ENCODE assay signal across 10 cellular contexts in the genomic region with DNA sequence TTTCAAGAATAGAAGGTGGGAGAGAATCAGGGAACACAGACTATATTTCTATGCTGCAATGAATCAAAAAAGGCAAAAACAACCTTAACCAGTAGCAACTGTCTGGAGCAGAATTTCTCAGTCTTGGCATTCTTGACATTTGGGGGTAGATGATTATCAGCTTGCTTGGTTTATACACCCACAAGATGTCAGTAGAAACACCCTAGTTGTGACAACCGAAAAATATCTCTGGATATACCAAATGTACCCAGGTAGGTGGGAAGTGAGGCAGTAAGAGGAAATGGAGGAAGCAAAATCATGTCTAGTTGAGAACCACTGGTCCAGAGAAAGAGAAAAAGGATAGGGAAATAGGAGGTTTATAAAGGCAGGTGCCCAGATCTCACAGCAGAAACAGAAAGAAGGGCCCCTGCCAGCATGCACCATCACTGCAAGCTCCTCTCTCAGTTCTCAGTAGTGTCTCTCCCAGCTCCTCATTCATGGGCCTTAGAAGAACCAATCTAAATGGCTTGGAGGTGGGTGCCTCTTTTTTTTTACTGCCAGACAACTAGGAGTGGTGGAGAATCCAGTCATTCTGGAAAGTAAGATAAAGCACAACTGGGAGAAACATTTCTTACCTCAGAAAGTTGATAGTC. TPM values are rescaled to one million over a fixed set of nuclear protein-coding genes. Genes with fewer than 3 reads are reported as not detected.
DNase-seq lines count a peak whose midpoint lies in the region; ATAC-seq and TF ChIP-seq lines count a peak whose summit lies in the region.
"Had no signal": no experiment of that assay in that cellular context is flagged by ENCODE, and none has a peak within 500 bp of the region (broad histone marks: within the 10 kb centered on the region; RNA-seq: fewer than 3 reads in every experiment).

No MANE protein-coding gene starts in this region.

- H3K27me3 ChIP-seq in osteoblast (ENCODE audit: insufficient read depth, low read length) (no peaks in the 10 kb centered on the region), HAP-1 (ENCODE audit: low read depth) (no peaks in the 10 kb centered on the region)

- H3K9me3 ChIP-seq in osteoblast (ENCODE audit: low read depth, low read length): no peaks in the 10 kb centered on the region
- no peaks in the 10 kb centered on the region for H3K9me3 ChIP-seq in HAP-1

- H3K4me3 Mint-ChIP-seq in T-helper 1 cell treated with Interleukin-12 subunit alpha and Interleukin-12 subunit beta and Interleukin-4 antibody, amounts not matched to agents 30 μg/mL and 1 μg/mL, for 36 hours: peak overlapping the region; percentile 45

- no peaks in the 10 kb centered on the region for H4K20me1 ChIP-seq in osteoblast (ENCODE audit: insufficient read depth, low read length)

- H3K27ac ChIP-seq in osteoblast (ENCODE audit: low read depth, low read length): peak overlapping the region; percentile 8
- H3K27ac ChIP-seq: 22Rv1 had no signal

- DNase-seq in activated CD4-positive, CD25-positive, alpha-beta regulatory T cell (lab: John Stamatoyannopoulos, UW): no peak
- DNase-seq in osteoblast (ENCODE audit: insufficient read length, low spot score, missing footprints) (no peak), cerebellar cortex (ENCODE audit: low spot score) (no peak), HAP-1 (ENCODE audit: low spot score in 2 of 2) (no peak), EL (no peak)

- H3K9me3 Mint-ChIP-seq in T-helper 1 cell treated with Interleukin-12 subunit alpha and Interleukin-12 subunit beta and Interleukin-4 antibody, amounts not matched to agents 30 μg/mL and 1 μg/mL, for 36 hours: no peaks in the 10 kb centered on the region

- H3K4me2 ChIP-seq in osteoblast (ENCODE audit: insufficient read depth, low read length): no peak overlapping the region

- H3K4me1 Mint-ChIP-seq in T-helper 1 cell treated with Interleukin-12 subunit alpha and Interleukin-12 subunit beta and Interleukin-4 antibody, amounts not matched to agents 30 μg/mL and 1 μg/mL, for 36 hours (ENCODE audit: low read depth): peaks cover 43% of the 10 kb centered on the region

- peaks cover 25% of the 10 kb centered on the region for H3K36me3 Mint-ChIP-seq in T-helper 1 cell treated with Interleukin-12 subunit alpha and Interleukin-12 subunit beta and Interleukin-4 antibody, amounts not matched to agents 30 μg/mL and 1 μg/mL, for 36 hours (ENCODE audit: low read depth)

- H2AFZ ChIP-seq in osteoblast (ENCODE audit: low read length): no peak overlapping the region

- no peaks in the 10 kb centered on the region for H3K27me3 Mint-ChIP-seq in T-helper 1 cell treated with Interleukin-12 subunit alpha and Interleukin-12 subunit beta and Interleukin-4 antibody, amounts not matched to agents 30 μg/mL and 1 μg/mL, for 36 hours (ENCODE audit: low read depth)

- no peaks in the 10 kb centered on the region for H3K36me3 ChIP-seq in osteoblast (ENCODE audit: insufficient read depth, low read length)
- no peaks in the 10 kb centered on the region for H3K36me3 ChIP-seq in HAP-1 (replicated peaks)

- H3K4me3 ChIP-seq in osteoblast (ENCODE audit: insufficient read depth, low read length): no peak overlapping the region
- no peak overlapping the region for H3K4me3 ChIP-seq in HAP-1

- no peak for TF ChIP-seq CTCF in osteoblast (IDR thresholded peaks at IDR 0.05; ENCODE audit: extremely low read depth, low read depth, low read length)

- in situ Hi-C loops in HAP-1 (cut with MboI; ENCODE audit: low sequenced_read_pairs): no loop called here

- peaks cover 73% of the 10 kb centered on the region for H3K79me2 ChIP-seq in osteoblast (ENCODE audit: insufficient read depth, low read length)

- peak overlapping the region; percentile 90 for H3K27ac Mint-ChIP-seq in T-helper 1 cell treated with Interleukin-12 subunit alpha and Interleukin-12 subunit beta and Interleukin-4 antibody, amounts not matched to agents 30 μg/mL and 1 μg/mL, for 36 hours

- H3K4me1 ChIP-seq in osteoblast (ENCODE audit: insufficient read depth, low read length) (peaks cover 14% of the 10 kb centered on the region), HAP-1 (no peaks in the 10 kb centered on the region)

- peak; percentile 17 to 53 for ATAC-seq in activated CD4-positive, CD25-positive, alpha-beta regulatory T cell treated with anti-CD3 and anti-CD28 coated beads, Interleukin-2, amount 50 U/mL, for 24 hours
- ATAC-seq in HG02623 (IDR thresholded peaks at IDR 0.05; ENCODE audit: unreplicated experiment): peak; percentile 66
- ATAC-seq: sciatic nerve had no signal

RNA-seq across cellular contexts. Expression of gene MBD2, which starts 50.4 kb away (rescaled TPM):
- total RNA-seq in osteoblast: 23.9 and 31.5 TPM in 2 replicates
